In genomic region chrX:71859637-71860036, GRCh38 we compare ENCODE assay signal across 10 cellular contexts. TPM values are rescaled to one million over a fixed set of nuclear protein-coding genes. Genes with fewer than 3 reads are reported as not detected.
DNase-seq lines count a peak whose midpoint lies in the region; ATAC-seq, FAIRE-seq and TF ChIP-seq lines count a peak whose summit lies in the region.
"Had no signal": no experiment of that assay in that cellular context is flagged by ENCODE, and none has a peak within 500 bp of the region (broad histone marks: within the 10 kb centered on the region; RNA-seq: fewer than 3 reads in every experiment).

No MANE protein-coding gene starts in this region.

- H3K36me3 Mint-ChIP-seq in CD4-positive, alpha-beta memory T cell, result no peaks in the 10 kb centered on the region
- H3K36me3 Mint-ChIP-seq: naive B cell had no signal

- H2AK5ac ChIP-seq in mesenchymal stem cell (ENCODE audit: low read length, severe bottlenecking), result no peak overlapping the region

- no peak for ATAC-seq in HG02763 (IDR thresholded peaks at IDR 0.05; ENCODE audit: unreplicated experiment)

- H3K79me2 ChIP-seq in OCI-LY7 (ENCODE audit: insufficient read depth, low read depth, low read length), result no peaks in the 10 kb centered on the region

- H3K23ac ChIP-seq in mesenchymal stem cell (ENCODE audit: low read length in 2 of 2), result no peak overlapping the region

- peak in 4 of 5 donors; percentile 32 to 43 (median 42) for DNase-seq in CD4-positive, alpha-beta memory T cell
- DNase-seq in GM18507 (ENCODE audit: extremely low spot score, insufficient read length, low read depth) (no peak), OCI-LY7 (ENCODE audit: low spot score) (peak; percentile 27), cardiac fibroblast (ENCODE audit: low read depth in 2 of 2) (peak; percentile 50), mesenchymal stem cell (peak; percentile 44), lower leg skin (ENCODE audit: low spot score in 2 of 2) (no peak)
- no peak for DNase-seq in activated effector memory CD4-positive, alpha-beta T cell treated with Interleukin-2 at 50 U/mL for 16 hours
- DNase-seq: naive B cell had no signal

- POLR2A ChIA-PET in CD4-positive, alpha-beta memory T cell (lab: Charles Lee; ENCODE audit: partially characterized antibody), result no interaction called here
- POLR2A ChIA-PET in OCI-LY7 (lab: Charles Lee), result no interaction called here

- H4K20me1 ChIP-seq in OCI-LY7 (ENCODE audit: insufficient read depth, low read length), result no peaks in the 10 kb centered on the region

- H3K4me3 Mint-ChIP-seq in CD4-positive, alpha-beta memory T cell, result no peak overlapping the region

- H3K27ac Mint-ChIP-seq in CD4-positive, alpha-beta memory T cell, result peak overlapping the region in 1 of 7 donors; percentile 58
- H3K27ac Mint-ChIP-seq: naive B cell had no signal

- no peak overlapping the region for H4K8ac ChIP-seq in mesenchymal stem cell (ENCODE audit: low read length)

- TF ChIP-seq CTCF in OCI-LY7 (conservative IDR thresholded peaks at IDR 0.05; ENCODE audit: low read length) (peak; percentile 74), cardiac fibroblast (IDR thresholded peaks at IDR 0.05; ENCODE audit: low read depth, low read length) (peak; percentile 33), lower leg skin (IDR thresholded peaks at IDR 0.05) (no peak)

- BruUV-seq in OCI-LY7 (replicated peaks; lab: Mats Ljungman, UMichigan), result no TSS peak

- CTCF ChIA-PET in CD4-positive, alpha-beta memory T cell (lab: Charles Lee; ENCODE audit: partially characterized antibody), result interaction anchor here (1.0 to 1.2 kb wide), 4 partner anchors 11 to 190 kb away, joined by 3 to 8 read pairs (median 3); no protein-coding TSS in a partner anchor
- CTCF ChIA-PET in OCI-LY7 (lab: Charles Lee; ENCODE audit: unreplicated experiment), result no interaction called here

- H3K27me3 Mint-ChIP-seq in CD4-positive, alpha-beta memory T cell, result peaks cover 2 to 5% of the 10 kb centered on the region in 2 donors

- H3K27me3 ChIP-seq in CD4-positive, alpha-beta memory T cell (ENCODE audit: insufficient read depth, low read length), result no peaks in the 10 kb centered on the region
- peaks cover 0 to 82% of the 10 kb centered on the region in 2 experiments for H3K27me3 ChIP-seq in mesenchymal stem cell (ENCODE audit: control insufficient read depth in 1 of 2, insufficient read depth in 1 of 2, low read length in 2 of 2)

- no peaks in the 10 kb centered on the region for H3K9me2 ChIP-seq in OCI-LY7 (ENCODE audit: insufficient read depth, low read length)

- no peak overlapping the region for H3K27ac ChIP-seq in CD4-positive, alpha-beta memory T cell (ENCODE audit: low read depth, low read length)
- H3K27ac ChIP-seq in OCI-LY7 (ENCODE audit: low read depth, low read length, poor library complexity, severe bottlenecking) (no peak overlapping the region), mesenchymal stem cell (ENCODE audit: low read length, poor library complexity, severe bottlenecking) (no peak overlapping the region)
- H3K27ac ChIP-seq: SK-N-MC had no signal

- H3K9ac ChIP-seq in mesenchymal stem cell (ENCODE audit: low read length), result no peak overlapping the region

- no peaks in the 10 kb centered on the region for H3K9me3 ChIP-seq in CD4-positive, alpha-beta memory T cell (ENCODE audit: control insufficient read depth in 1 of 2, low read length in 2 of 2)
- no peaks in the 10 kb centered on the region for H3K9me3 ChIP-seq in OCI-LY7 (ENCODE audit: low read length)
- no peaks in the 10 kb centered on the region for H3K9me3 ChIP-seq in mesenchymal stem cell (ENCODE audit: control insufficient read depth, low read length)

- H3K4ac ChIP-seq in mesenchymal stem cell (ENCODE audit: low read depth in 1 of 2, low read length in 2 of 2), result no peak overlapping the region

- no peaks in the 10 kb centered on the region for H3K9me3 Mint-ChIP-seq in CD4-positive, alpha-beta memory T cell

- no peak overlapping the region for H2AFZ ChIP-seq in OCI-LY7 (ENCODE audit: low read length)
- H2AFZ ChIP-seq in mesenchymal stem cell (ENCODE audit: low read depth, low read length), result no peak overlapping the region

- no peak overlapping the region for H3K18ac ChIP-seq in mesenchymal stem cell (ENCODE audit: low read depth in 1 of 2, low read length in 2 of 2)

- no peak overlapping the region for H3K14ac ChIP-seq in mesenchymal stem cell (ENCODE audit: low read length in 2 of 2)

- no peak overlapping the region for H2BK120ac ChIP-seq in mesenchymal stem cell (ENCODE audit: low read depth, low read length)

- no peaks in the 10 kb centered on the region for H3K79me1 ChIP-seq in mesenchymal stem cell (replicated peaks; ENCODE audit: low read length, poor library complexity, severe bottlenecking)

- no peak overlapping the region for H3K4me2 ChIP-seq in OCI-LY7 (ENCODE audit: low read length)
- no peak overlapping the region for H3K4me2 ChIP-seq in mesenchymal stem cell (ENCODE audit: low read length, poor library complexity, severe bottlenecking)

- no peak overlapping the region for H2BK15ac ChIP-seq in mesenchymal stem cell (ENCODE audit: low read depth, poor library complexity, severe bottlenecking)

- peak; percentile 59 for FAIRE-seq in GM18507 (lab: Jason Lieb, UNC)

- H2BK5ac ChIP-seq in mesenchymal stem cell (ENCODE audit: low read depth, low read length, poor library complexity, severe bottlenecking), result no peak overlapping the region

- H3K36me3 ChIP-seq in CD4-positive, alpha-beta memory T cell (ENCODE audit: insufficient read depth, low read length), result no peaks in the 10 kb centered on the region
- H3K36me3 ChIP-seq in OCI-LY7 (ENCODE audit: insufficient read depth, low read length), result no peaks in the 10 kb centered on the region
- H3K36me3 ChIP-seq in mesenchymal stem cell (ENCODE audit: control insufficient read depth in 1 of 2, insufficient read depth in 2 of 2, low read depth in 1 of 2, low read length in 2 of 2), result no peaks in the 10 kb centered on the region

- no peak overlapping the region for H3K4me3 ChIP-seq in CD4-positive, alpha-beta memory T cell (ENCODE audit: low read length in 2 of 2)
- H3K4me3 ChIP-seq in OCI-LY7 (ENCODE audit: low read depth, low read length, poor library complexity, severe bottlenecking) (no peak overlapping the region), cardiac fibroblast (replicated peaks in 1 of 2; ENCODE audit: low read depth in 2 of 2, low read length in 2 of 2) (no peak overlapping the region), mesenchymal stem cell (ENCODE audit: insufficient read depth in 1 of 2, low read depth in 1 of 2, low read length in 2 of 2) (no peak overlapping the region), lower leg skin (ENCODE audit: low read depth, poor library complexity, severe bottlenecking) (no peak overlapping the region)
- H3K4me3 ChIP-seq: SK-N-MC had no signal

- H4K91ac ChIP-seq in mesenchymal stem cell (ENCODE audit: low read length), result no peak overlapping the region

- intact Hi-C loops in CD4-positive, alpha-beta memory T cell (cut with micrococcal nuclease), result no loop called here
- intact Hi-C loops in OCI-LY7 (cut with micrococcal nuclease; ENCODE audit: unreplicated experiment), result no loop called here
- intact Hi-C loops in lower leg skin (cut with DNase I; ENCODE audit: low total_unique reads), result no loop called here

- WGBS in mesenchymal stem cell, result no CpG with 5 or more reads among the region's 3 CpGs
- WGBS in lower leg skin, 2 donors, result 2 to 4% methylated on average over 3 of the region's 3 CpGs

- H3K4me1 ChIP-seq in CD4-positive, alpha-beta memory T cell (ENCODE audit: insufficient read depth, low read length), result no peaks in the 10 kb centered on the region
- H3K4me1 ChIP-seq in OCI-LY7 (ENCODE audit: insufficient read depth, low read length, poor library complexity, severe bottlenecking) (no peaks in the 10 kb centered on the region), mesenchymal stem cell (ENCODE audit: control insufficient read depth, insufficient read depth, low read depth, low read length) (no peaks in the 10 kb centered on the region)

- no peak for TF ChIP-seq POLR2A in lower leg skin (IDR thresholded peaks at IDR 0.05)

- H2BK12ac ChIP-seq in mesenchymal stem cell (ENCODE audit: low read length in 2 of 2), result no peak overlapping the region

- peaks cover 0 to 4% (median 1%) of the 10 kb centered on the region in 4 donors for H3K4me1 Mint-ChIP-seq in CD4-positive, alpha-beta memory T cell

RNA-seq across cellular contexts. Expression of gene NHSL2, which starts 51.0 kb away (rescaled TPM):
- 1 to 10 TPM; 8.1 to 8.4 TPM for total RNA-seq in CD4-positive, alpha-beta memory T cell
- 10 to 100 TPM; 12.7 to 27.2 TPM for polyA plus RNA-seq in CD4-positive, alpha-beta memory T cell
- total RNA-seq in OCI-LY7 (2014; rRNA removed; shearing (Covaris generic)), result 0.05 TPM in 1 of 2 replicates, not detected in the other
- not detected in 2 replicates for total RNA-seq in OCI-LY7 (2022)
- polyA plus RNA-seq in mesenchymal stem cell (2013, experiment 1 of 2), result 1.1 TPM
- polyA plus RNA-seq in mesenchymal stem cell (2013, experiment 2 of 2), result 1.1 TPM
- 1 to 10 TPM; 1.9 to 8.8 (median 2.4) TPM for total RNA-seq in lower leg skin

Comparison
In these comparisons a context has a peak if more than half of its experiments do, and no peak if none do; other contexts are left out.
1. DNase-seq: peak in CD4-positive, alpha-beta memory T cell (4 of 5), OCI-LY7 (single experiment), cardiac fibroblast (2 of 2) and mesenchymal stem cell (single experiment); none in GM18507 (single experiment), lower leg skin (0 of 2) and activated effector memory CD4-positive, alpha-beta T cell treated with Interleukin-2 at 50 U/mL for 16 hours (single experiment).
2. CTCF ChIP-seq: peak in OCI-LY7 (single experiment) and cardiac fibroblast (single experiment); none in lower leg skin (0 of 3).